In the genomic region with DNA sequence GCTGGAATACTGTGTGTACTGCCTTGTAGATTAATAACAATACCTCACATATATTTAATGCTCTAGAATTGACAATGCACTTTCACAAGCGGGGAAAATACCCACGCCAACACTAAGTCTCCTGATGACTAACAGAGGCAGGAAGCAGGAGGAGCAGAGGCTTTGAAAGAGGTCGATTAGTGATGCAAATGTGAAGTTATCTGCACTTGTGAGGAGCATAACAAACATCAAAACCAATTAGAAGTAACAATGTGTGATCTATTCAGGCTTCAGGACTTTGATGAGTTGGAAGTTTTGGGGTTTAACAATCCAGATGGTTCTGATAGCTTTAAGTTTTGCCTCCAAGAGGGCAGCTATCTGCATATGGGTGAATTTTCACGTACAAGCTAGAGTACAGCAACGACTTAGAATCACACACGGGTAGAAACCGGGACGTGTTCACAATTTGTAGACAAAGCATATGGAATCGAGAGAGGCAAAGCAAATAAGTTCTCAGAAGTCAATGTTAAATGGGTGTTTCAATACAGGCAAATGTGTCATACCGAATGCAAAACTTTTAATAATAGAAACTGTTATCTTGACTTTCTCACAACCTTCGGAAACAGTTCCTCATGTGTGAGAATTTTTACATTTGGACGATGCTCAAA, we compare ENCODE assay signal across 8 cellular contexts.
DNase-seq lines count a peak whose midpoint lies in the region; ATAC-seq and TF ChIP-seq lines count a peak whose summit lies in the region.

No MANE protein-coding gene starts in this region.

- intact Hi-C loops in activated T-helper 2 cell treated with anti-CD3 and anti-CD28 coated beads, Interferon-gamma antibody, Interleukin-2, Interleukin-4, amounts not matched to agents 10 μg/mL and 5 μg/mL and 100 μg/mL, durations not matched to agents 14 hours and 24 hours and 36 hours (cut with micrococcal nuclease), result loop anchor here (1.0 to 5.0 kb wide), 14 partner anchors 28 to 390 kb away; a partner anchor contains a TSS
- intact Hi-C loops in CD14-positive monocyte (cut with micrococcal nuclease), result no loop called here
- intact Hi-C loops in aorta (cut with DNase I), result no loop called here
- intact Hi-C loops in gastrocnemius medialis (cut with DNase I; ENCODE audit: low total_unique reads), result no loop called here

- H3K4me3 ChIP-seq in AG10803 (ENCODE audit: low read length) (no peak overlapping the region), aorta (ENCODE audit: low read length in 2 of 2) (no peak overlapping the region), gastrocnemius medialis (no peak overlapping the region)

- ATAC-seq in GM19397 (IDR thresholded peaks at IDR 0.05; ENCODE audit: unreplicated experiment), result peak; percentile 45
- peak; percentile 49 for ATAC-seq in HG03460 (IDR thresholded peaks at IDR 0.05; ENCODE audit: unreplicated experiment)
- no peak for ATAC-seq in aorta (ENCODE audit: low FRiP score)
- ATAC-seq in gastrocnemius medialis, result no peak

- H3K9me3 ChIP-seq in aorta (ENCODE audit: control insufficient read depth, low read length) (no peaks in the 10 kb centered on the region), gastrocnemius medialis (no peaks in the 10 kb centered on the region)

- DNase-seq in AG10803 (ENCODE audit: low read depth), result peak; percentile 28
- peak; percentile 32 for DNase-seq in activated T-helper 2 cell treated with anti-CD3 and anti-CD28 coated beads, Interferon-gamma antibody, Interleukin-2, Interleukin-4, amounts not matched to agents 10 μg/mL and 5 μg/mL and 100 μg/mL, durations not matched to agents 14 hours and 24 hours and 36 hours (ENCODE audit: low spot score)
- peak; percentile 65 to 88 for DNase-seq in lung microvascular endothelial cell (ENCODE audit: low read depth in 2 of 2)
- no peak for DNase-seq in CD14-positive monocyte (ENCODE audit: low spot score)
- no peak for DNase-seq in aorta
- DNase-seq in gastrocnemius medialis, result no peak

- WGBS in aorta, 2 donors, result 12 to 23% methylated on average over 12 of the region's 12 CpGs

- peaks cover 56% of the 10 kb centered on the region for H3K4me1 Mint-ChIP-seq in activated T-helper 2 cell treated with anti-CD3 and anti-CD28 coated beads, Interferon-gamma antibody, Interleukin-2, Interleukin-4, amounts not matched to agents 10 μg/mL and 5 μg/mL and 100 μg/mL, durations not matched to agents 14 hours and 24 hours and 36 hours (ENCODE audit: low read depth)
- H3K4me1 Mint-ChIP-seq in CD14-positive monocyte, result peaks cover 24% of the 10 kb centered on the region

- H3K27me3 Mint-ChIP-seq in activated T-helper 2 cell treated with anti-CD3 and anti-CD28 coated beads, Interferon-gamma antibody, Interleukin-2, Interleukin-4, amounts not matched to agents 10 μg/mL and 5 μg/mL and 100 μg/mL, durations not matched to agents 14 hours and 24 hours and 36 hours (ENCODE audit: low read depth), result no peaks in the 10 kb centered on the region
- peaks cover 0 to 2% (median 0%) of the 10 kb centered on the region in 3 donors for H3K27me3 Mint-ChIP-seq in CD14-positive monocyte (ENCODE audit: low read depth in 3 of 3)

- H3K36me3 Mint-ChIP-seq in activated T-helper 2 cell treated with anti-CD3 and anti-CD28 coated beads, Interferon-gamma antibody, Interleukin-2, Interleukin-4, amounts not matched to agents 10 μg/mL and 5 μg/mL and 100 μg/mL, durations not matched to agents 14 hours and 24 hours and 36 hours (ENCODE audit: low read depth), result peaks cover 45% of the 10 kb centered on the region
- peaks cover 7 to 8% of the 10 kb centered on the region in 2 donors for H3K36me3 Mint-ChIP-seq in CD14-positive monocyte

- H3K27ac ChIP-seq in aorta (ENCODE audit: low read depth in 1 of 2, low read length in 2 of 2) (peak overlapping the region in 1 of 2 donors; percentile 9), gastrocnemius medialis (no peak overlapping the region)

- TF ChIP-seq POLR2A in gastrocnemius medialis (IDR thresholded peaks at IDR 0.05), result no peak

- no peaks in the 10 kb centered on the region for H3K36me3 ChIP-seq in aorta (ENCODE audit: control insufficient read depth in 1 of 2, insufficient read depth in 2 of 2, low read length in 1 of 2)
- H3K36me3 ChIP-seq in gastrocnemius medialis, result peaks cover 0 to 5% of the 10 kb centered on the region in 2 donors

- in situ Hi-C loops in gastrocnemius medialis (cut with MboI; ENCODE audit: low sequenced_read_pairs in 4 of 4), result no loop called here

- H3K27me3 ChIP-seq in aorta (ENCODE audit: control insufficient read depth in 1 of 2, insufficient read depth in 2 of 2, low read length in 1 of 2), result no peaks in the 10 kb centered on the region
- H3K27me3 ChIP-seq in gastrocnemius medialis, result no peaks in the 10 kb centered on the region

- H3K4me3 Mint-ChIP-seq in activated T-helper 2 cell treated with anti-CD3 and anti-CD28 coated beads, Interferon-gamma antibody, Interleukin-2, Interleukin-4, amounts not matched to agents 10 μg/mL and 5 μg/mL and 100 μg/mL, durations not matched to agents 14 hours and 24 hours and 36 hours (ENCODE audit: low read depth), result peak overlapping the region; percentile 56
- H3K4me3 Mint-ChIP-seq in CD14-positive monocyte, result no peak overlapping the region

- no peak for TF ChIP-seq CTCF in AG10803 (conservative IDR thresholded peaks at IDR 0.05; ENCODE audit: low read length)
- no peak for TF ChIP-seq CTCF in CD14-positive monocyte (IDR thresholded peaks at IDR 0.05)
- no peak for TF ChIP-seq CTCF in gastrocnemius medialis (IDR thresholded peaks at IDR 0.05 in 4 of 5, conservative IDR thresholded peaks at IDR 0.05 in 1 of 5)

- peaks cover 3 to 6% of the 10 kb centered on the region in 2 donors for H3K4me1 ChIP-seq in aorta (ENCODE audit: control insufficient read depth in 1 of 2, insufficient read depth in 2 of 2, low read length in 2 of 2)
- H3K4me1 ChIP-seq in gastrocnemius medialis, result no peaks in the 10 kb centered on the region

- peak overlapping the region; percentile 99 for H3K27ac Mint-ChIP-seq in activated T-helper 2 cell treated with anti-CD3 and anti-CD28 coated beads, Interferon-gamma antibody, Interleukin-2, Interleukin-4, amounts not matched to agents 10 μg/mL and 5 μg/mL and 100 μg/mL, durations not matched to agents 14 hours and 24 hours and 36 hours
- H3K27ac Mint-ChIP-seq in CD14-positive monocyte, result peak overlapping the region in 1 of 7 donors; percentile 15

- no peaks in the 10 kb centered on the region for H3K9me3 Mint-ChIP-seq in activated T-helper 2 cell treated with anti-CD3 and anti-CD28 coated beads, Interferon-gamma antibody, Interleukin-2, Interleukin-4, amounts not matched to agents 10 μg/mL and 5 μg/mL and 100 μg/mL, durations not matched to agents 14 hours and 24 hours and 36 hours
- peaks cover 0 to 6% (median 0%) of the 10 kb centered on the region in 7 donors for H3K9me3 Mint-ChIP-seq in CD14-positive monocyte

Comparison
In these comparisons a context has a peak if more than half of its experiments do, and no peak if none do; other contexts are left out.
1. DNase-seq: peak in AG10803 (single experiment), activated T-helper 2 cell treated with anti-CD3 and anti-CD28 coated beads, Interferon-gamma antibody, Interleukin-2, Interleukin-4, amounts not matched to agents 10 μg/mL and 5 μg/mL and 100 μg/mL, durations not matched to agents 14 hours and 24 hours and 36 hours (single experiment) and lung microvascular endothelial cell (2 of 2); none in CD14-positive monocyte (single experiment), aorta (0 of 2) and gastrocnemius medialis (0 of 2).
2. ATAC-seq: peak in GM19397 (single experiment) and HG03460 (single experiment); none in aorta (single experiment) and gastrocnemius medialis (0 of 2).